In the genomic region with DNA sequence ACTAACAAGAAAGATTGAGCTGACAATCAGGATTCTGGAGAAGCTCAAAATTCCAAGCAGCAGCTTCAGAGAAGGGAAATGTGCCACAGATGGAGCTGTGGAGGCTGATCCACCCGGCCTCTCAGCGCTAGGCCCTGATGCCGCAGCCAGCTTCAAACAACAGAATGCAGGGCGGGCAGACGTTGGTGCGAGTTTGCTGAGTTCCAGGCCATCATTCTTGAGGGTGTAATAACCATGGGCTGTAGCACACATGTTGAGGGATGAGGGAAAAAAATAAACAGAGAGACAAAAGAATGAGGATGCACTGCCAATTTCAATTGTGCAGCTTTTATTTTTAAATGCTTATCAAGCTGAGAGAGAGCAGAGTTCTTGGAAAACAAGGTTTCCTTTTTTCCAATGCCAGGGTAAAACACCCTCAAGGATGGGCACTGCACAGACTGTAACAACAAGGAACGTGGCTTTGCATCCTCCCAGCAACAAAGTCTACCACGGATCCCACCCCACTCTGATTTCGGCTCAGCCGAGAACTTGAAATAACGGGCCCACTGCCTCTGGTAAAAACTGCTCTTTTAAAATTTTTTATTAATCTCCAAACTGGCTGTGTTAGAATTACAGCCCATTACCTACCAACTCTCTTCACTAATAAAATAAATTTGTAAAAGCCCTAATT, we compare ENCODE assay signal across 10 cellular contexts.
A peak's percentile ranks its signal among the peaks of the same experiment; 100 is the strongest.
DNase-seq lines count a peak whose midpoint lies in the region; ATAC-seq and TF ChIP-seq lines count a peak whose summit lies in the region.
"Had no signal": no experiment of that assay in that cellular context is flagged by ENCODE, and none has a peak within 500 bp of the region (broad histone marks: within the 10 kb centered on the region; RNA-seq: fewer than 3 reads in every experiment).

No MANE protein-coding gene starts in this region.

- H3K27ac Mint-ChIP-seq in activated CD4-positive, alpha-beta T cell treated with anti-CD3 and anti-CD28 coated beads, Interleukin-2, amount 10 ng/mL, durations not matched to agents 24 days and 14 days, result peak overlapping the region; percentile 96
- peak overlapping the region; percentile 82 for H3K27ac Mint-ChIP-seq in central memory CD8-positive, alpha-beta T cell (ENCODE audit: low read depth)
- H3K27ac Mint-ChIP-seq in mesothelial cell of epicardium, result peak overlapping the region; percentile 98

- no peaks in the 10 kb centered on the region for H3K9me3 Mint-ChIP-seq in activated CD4-positive, alpha-beta T cell treated with anti-CD3 and anti-CD28 coated beads, Interleukin-2, amount 10 ng/mL, durations not matched to agents 24 days and 14 days
- H3K9me3 Mint-ChIP-seq in central memory CD8-positive, alpha-beta T cell, result no peaks in the 10 kb centered on the region
- H3K9me3 Mint-ChIP-seq in mesothelial cell of epicardium, result no peaks in the 10 kb centered on the region

- peaks cover 51% of the 10 kb centered on the region for H3K4me1 Mint-ChIP-seq in activated CD4-positive, alpha-beta T cell treated with anti-CD3 and anti-CD28 coated beads, Interleukin-2, amount 10 ng/mL, durations not matched to agents 24 days and 14 days
- H3K4me1 Mint-ChIP-seq in central memory CD8-positive, alpha-beta T cell, result peaks cover 58% of the 10 kb centered on the region
- peaks cover 67% of the 10 kb centered on the region for H3K4me1 Mint-ChIP-seq in mesothelial cell of epicardium

- no peaks in the 10 kb centered on the region for H3K27me3 Mint-ChIP-seq in activated CD4-positive, alpha-beta T cell treated with anti-CD3 and anti-CD28 coated beads, Interleukin-2, amount 10 ng/mL, durations not matched to agents 24 days and 14 days
- H3K27me3 Mint-ChIP-seq in central memory CD8-positive, alpha-beta T cell, result no peaks in the 10 kb centered on the region
- H3K27me3 Mint-ChIP-seq in mesothelial cell of epicardium (ENCODE audit: low read depth), result no peaks in the 10 kb centered on the region

- H3K4me3 ChIP-seq in thyroid gland (replicated peaks in 1 of 3), result no peak overlapping the region

- H3K4me3 Mint-ChIP-seq in activated CD4-positive, alpha-beta T cell treated with anti-CD3 and anti-CD28 coated beads, Interleukin-2, amount 10 ng/mL, durations not matched to agents 24 days and 14 days, result peak overlapping the region; percentile 84
- no peak overlapping the region for H3K4me3 Mint-ChIP-seq in central memory CD8-positive, alpha-beta T cell
- peak overlapping the region; percentile 55 for H3K4me3 Mint-ChIP-seq in mesothelial cell of epicardium

- intact Hi-C loops in activated CD4-positive, alpha-beta T cell treated with anti-CD3 and anti-CD28 coated beads, Interleukin-2, amount 10 ng/mL, durations not matched to agents 24 days and 14 days (cut with micrococcal nuclease), result no loop called here
- intact Hi-C loops in thyroid gland (cut with DNase I), result no loop called here

- H3K36me3 ChIP-seq in thyroid gland, result no peaks in the 10 kb centered on the region

- DNase-seq in activated CD4-positive, alpha-beta T cell treated with anti-CD3 and anti-CD28 coated beads, Interleukin-2, amount 10 ng/mL, durations not matched to agents 24 days and 14 days, result no peak
- DNase-seq in activated CD4-positive, alpha-beta T cell treated with anti-CD3 and anti-CD28 coated beads for 4 hours, result no peak
- DNase-seq in central memory CD8-positive, alpha-beta T cell (ENCODE audit: low spot score in 2 of 2), result no peak
- DNase-seq in mesothelial cell of epicardium (ENCODE audit: low spot score in 2 of 2, unreplicated experiment in 2 of 2) (no peak), thyroid gland (no peak)
- DNase-seq: NCI-H2171 had no signal

- peak overlapping the region; percentile 17 to 68 (median 48) for H3K27ac ChIP-seq in thyroid gland
- H3K27ac ChIP-seq: C4-2B had no signal

- no peaks in the 10 kb centered on the region for H3K27me3 ChIP-seq in thyroid gland

- no peaks in the 10 kb centered on the region for H3K9me3 ChIP-seq in thyroid gland

- TF ChIP-seq POLR2A in thyroid gland (IDR thresholded peaks at IDR 0.05), result no peak

- WGBS in thyroid gland, 2 donors, result 68 to 76% methylated on average over 11 of the region's 11 CpGs

- peaks cover 35 to 67% of the 10 kb centered on the region in 2 donors for H3K4me1 ChIP-seq in thyroid gland

- TF ChIP-seq CTCF in mesothelial cell of epicardium (IDR thresholded peaks at IDR 0.05; ENCODE audit: unreplicated experiment) (no peak), thyroid gland (IDR thresholded peaks at IDR 0.05) (no peak)

- no peak for ATAC-seq in central memory CD8-positive, alpha-beta T cell (replicated peaks; ENCODE audit: extremely low read depth, poor library complexity, severe bottlenecking)
- no peak for ATAC-seq in activated CD4-positive, CD25-positive, alpha-beta regulatory T cell treated with anti-CD3 and anti-CD28 coated beads, Interleukin-2, amount 50 U/mL, for 24 hours
- ATAC-seq in HG03280 (IDR thresholded peaks at IDR 0.05; ENCODE audit: unreplicated experiment), result no peak
- no peak for ATAC-seq in HG03139 (IDR thresholded peaks at IDR 0.05; ENCODE audit: unreplicated experiment)

- peaks cover 30% of the 10 kb centered on the region for H3K36me3 Mint-ChIP-seq in activated CD4-positive, alpha-beta T cell treated with anti-CD3 and anti-CD28 coated beads, Interleukin-2, amount 10 ng/mL, durations not matched to agents 24 days and 14 days (ENCODE audit: low read depth)
- peaks cover 6% of the 10 kb centered on the region for H3K36me3 Mint-ChIP-seq in central memory CD8-positive, alpha-beta T cell (ENCODE audit: insufficient read depth)
- peaks cover 5% of the 10 kb centered on the region for H3K36me3 Mint-ChIP-seq in mesothelial cell of epicardium
